Comparison of ENCODE assay signal across 7 cellular contexts in the genomic region with DNA sequence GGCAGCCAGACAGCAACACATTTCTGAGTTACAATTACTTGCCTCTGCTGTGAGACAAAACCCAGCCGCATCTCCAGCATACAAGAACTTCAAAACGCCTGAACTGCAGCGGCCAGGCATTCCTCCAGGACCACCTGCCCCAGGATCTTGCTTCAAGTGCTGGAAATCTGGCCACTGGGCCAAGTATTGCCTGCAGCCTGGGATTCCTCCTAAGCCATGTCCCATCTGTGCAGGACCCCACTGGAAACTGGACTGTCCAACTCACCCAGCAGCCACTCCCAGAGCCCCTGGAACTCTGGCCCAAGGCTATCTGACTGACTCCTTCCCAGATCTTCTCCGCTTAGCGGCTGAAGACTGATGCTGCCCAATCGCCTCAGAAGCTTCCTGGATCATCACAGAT. TPM values are rescaled to one million over a fixed set of nuclear protein-coding genes. Genes with fewer than 3 reads are reported as not detected.
"Had no signal": no experiment of that assay in that cellular context is flagged by ENCODE, and none has a peak within 500 bp of the region (broad histone marks: within the 10 kb centered on the region; RNA-seq: fewer than 3 reads in every experiment).

No MANE protein-coding gene starts in this region.

RNA-seq across cellular contexts. Expression of a gene that starts 11.4 kb away (rescaled TPM):
- total RNA-seq: activated CD4-positive, alpha-beta memory T cell treated with anti-CD3 and anti-CD28 coated beads, Interleukin-2, amount 10 ng/mL, durations not matched to agents 7 days and 5 days; activated CD4-positive, alpha-beta T cell treated with anti-CD3 and anti-CD28 coated beads for 36 hours; activated CD4-positive, alpha-beta T cell treated with anti-CD3 and anti-CD28 coated beads, Interleukin-2, amount 10 ng/mL, durations not matched to agents 7 days and 5 days; activated CD8-positive, alpha-beta T cell treated with anti-CD3 and anti-CD28 coated beads, Interleukin-2, amount 10 ng/mL, durations not matched to agents 7 days and 5 days; activated naive CD4-positive, alpha-beta T cell treated with anti-CD3 and anti-CD28 coated beads for 36 hours; activated T-helper 2 cell treated with anti-CD3 and anti-CD28 coated beads, Interferon-gamma antibody, Interleukin-2, Interleukin-4, amounts not matched to agents 10 μg/mL and 5 μg/mL and 100 μg/mL, durations not matched to agents 14 hours and 24 hours and 36 hours; bronchial epithelial cell had no signal
